In the genomic region with DNA sequence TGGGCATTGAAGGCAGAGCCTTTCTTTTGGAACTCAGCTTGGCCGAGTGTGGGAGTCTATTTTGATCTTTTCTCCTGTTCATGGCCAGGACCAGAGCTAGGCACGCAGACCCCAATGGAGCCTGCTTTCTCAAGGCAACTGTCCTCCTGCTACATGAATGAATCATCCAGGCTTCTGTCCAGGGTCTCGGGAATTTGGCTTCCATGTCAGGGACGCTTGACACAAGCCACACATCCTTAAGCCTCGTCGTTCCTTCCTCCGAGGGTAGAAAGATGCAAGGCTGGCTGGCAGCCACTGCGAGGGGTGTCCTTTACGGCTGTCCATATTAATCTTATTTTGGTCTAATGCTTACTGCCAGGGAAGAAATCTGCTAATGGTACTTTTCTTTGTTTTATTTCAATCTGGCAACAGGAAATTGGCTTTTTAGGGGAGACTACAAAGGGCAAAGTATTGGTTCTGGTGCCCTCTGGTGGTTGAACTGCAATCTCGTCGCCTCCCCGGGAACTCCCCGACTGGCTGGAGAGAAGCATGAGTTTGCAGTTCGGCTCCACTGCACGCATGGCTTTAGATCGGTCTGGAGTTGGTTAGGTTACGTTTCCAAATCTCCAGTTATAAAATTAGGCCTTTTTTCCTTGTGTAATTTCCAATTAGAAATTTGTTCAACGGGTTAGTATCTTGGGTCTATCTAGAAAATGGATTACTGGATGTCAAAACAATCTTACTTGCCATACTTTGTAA, we compare ENCODE assay signal across 8 cellular contexts.
DNase-seq lines count a peak whose midpoint lies in the region; ATAC-seq and TF ChIP-seq lines count a peak whose summit lies in the region.

No MANE protein-coding gene starts in this region.

- peaks cover 10% of the 10 kb centered on the region for H3K4me1 Mint-ChIP-seq in activated CD4-positive, alpha-beta T cell treated with anti-CD3 and anti-CD28 coated beads, Interleukin-2, amount 10 ng/mL, durations not matched to agents 7 days and 5 days

- H3K9me3 ChIP-seq in lung (ENCODE audit: control insufficient read depth in 2 of 2, insufficient read depth in 1 of 2, low read length in 1 of 2): no peaks in the 10 kb centered on the region

- H3K27ac Mint-ChIP-seq in activated CD4-positive, alpha-beta T cell treated with anti-CD3 and anti-CD28 coated beads, Interleukin-2, amount 10 ng/mL, durations not matched to agents 7 days and 5 days: no peak overlapping the region

- H3K4me3 ChIP-seq in coronary artery (peak overlapping the region; percentile 48), lung (no peak overlapping the region)

- CTCF ChIA-PET in activated CD4-positive, alpha-beta T cell treated with anti-CD3 and anti-CD28 coated beads, Interleukin-2, amount 10 ng/mL, durations not matched to agents 7 days and 5 days (lab: Charles Lee): interaction anchor here (0.5 to 0.6 kb wide), 3 partner anchors 79 to 638 kb away, joined by 3 to 5 read pairs (median 3); no protein-coding TSS in a partner anchor

- ATAC-seq in GM18498 (IDR thresholded peaks at IDR 0.05; ENCODE audit: unreplicated experiment): peak; percentile 55
- ATAC-seq in HG03378 (IDR thresholded peaks at IDR 0.05; ENCODE audit: unreplicated experiment): peak; percentile 64
- peak; percentile 81 for ATAC-seq in lung (ENCODE audit: insufficient read depth, low FRiP score)

- 27 to 32% methylated on average over 18 of the region's 18 CpGs for WGBS in lung, 2 donors

- H3K36me3 Mint-ChIP-seq in activated CD4-positive, alpha-beta T cell treated with anti-CD3 and anti-CD28 coated beads, Interleukin-2, amount 10 ng/mL, durations not matched to agents 7 days and 5 days (ENCODE audit: low read depth): no peaks in the 10 kb centered on the region

- no peaks in the 10 kb centered on the region for H3K36me3 ChIP-seq in lung (ENCODE audit: control insufficient read depth in 2 of 2, insufficient read depth in 2 of 2, low read length in 2 of 2)

- no peaks in the 10 kb centered on the region for H3K4me1 ChIP-seq in lung (ENCODE audit: control insufficient read depth in 2 of 2, insufficient read depth in 2 of 2, low read length in 2 of 2)

- DNase-seq in NCI-H526 treated with DMSO at 0.1 percent for 48 hours (lab: John Stamatoyannopoulos, UW) (peak; percentile 44), coronary artery (ENCODE audit: low spot score) (no peak), lung (ENCODE audit: low spot score) (peak; percentile 78)
- DNase-seq in activated CD4-positive, alpha-beta T cell treated with anti-CD3 and anti-CD28 coated beads, Interleukin-2, amount 10 ng/mL, durations not matched to agents 7 days and 5 days: peak; percentile 84
- peak; percentile 29 to 35 (median 30) for DNase-seq in stimulated activated CD4-positive, alpha-beta T cell treated with anti-CD3 and anti-CD28 coated beads, TNF-alpha, amount 100 ng/mL, for 4 hours (ENCODE audit: low read depth in 3 of 3)

- TF ChIP-seq CTCF in 22Rv1 (IDR thresholded peaks at IDR 0.05) (peak; percentile 90), coronary artery (IDR thresholded peaks at IDR 0.05) (peak; percentile 62), lung (IDR thresholded peaks at IDR 0.05; ENCODE audit: control extremely low read depth, extremely low read depth) (peak; percentile 61)

- no peaks in the 10 kb centered on the region for H3K27me3 ChIP-seq in lung (ENCODE audit: control insufficient read depth, insufficient read depth)

- no peaks in the 10 kb centered on the region for H3K9me3 Mint-ChIP-seq in activated CD4-positive, alpha-beta T cell treated with anti-CD3 and anti-CD28 coated beads, Interleukin-2, amount 10 ng/mL, durations not matched to agents 7 days and 5 days

- H3K4me3 Mint-ChIP-seq in activated CD4-positive, alpha-beta T cell treated with anti-CD3 and anti-CD28 coated beads, Interleukin-2, amount 10 ng/mL, durations not matched to agents 7 days and 5 days: no peak overlapping the region

- H3K27ac ChIP-seq in 22Rv1 (no peak overlapping the region), coronary artery (no peak overlapping the region), lung (ENCODE audit: low read depth in 1 of 2, low read length in 1 of 2) (peak overlapping the region in 1 of 2 donors; percentile 46)

- POLR2A ChIA-PET in activated CD4-positive, alpha-beta T cell treated with anti-CD3 and anti-CD28 coated beads, Interleukin-2, amount 10 ng/mL, durations not matched to agents 7 days and 5 days (lab: Charles Lee): no interaction called here

- peaks cover 25% of the 10 kb centered on the region for H3K27me3 Mint-ChIP-seq in activated CD4-positive, alpha-beta T cell treated with anti-CD3 and anti-CD28 coated beads, Interleukin-2, amount 10 ng/mL, durations not matched to agents 7 days and 5 days
